ENCODE assay signal across 26 cellular contexts in genomic region chr10:94023909-94024308, GRCh38. TPM values are rescaled to one million over a fixed set of nuclear protein-coding genes. Genes with fewer than 3 reads are reported as not detected.
"Had no signal": no experiment of that assay in that cellular context is flagged by ENCODE, and none has a peak within 500 bp of the region (broad histone marks: within the 10 kb centered on the region; RNA-seq: fewer than 3 reads in every experiment).

No MANE protein-coding gene starts in this region.

- H3K36me3 ChIP-seq: adrenal gland, breast epithelium had no signal

- ATAC-seq: activated T-cell treated with anti-CD3 and anti-CD28 coated beads, Interleukin-2, amount 50 U/mL, for 72 hours; T-helper 17 cell had no signal

- H3K27me3 ChIP-seq: adrenal gland, breast epithelium had no signal

- H3K4me3 Mint-ChIP-seq: activated B cell treated with CpG ODN at 0.5 μM for 24 hours; activated CD4-positive, alpha-beta memory T cell treated with anti-CD3 and anti-CD28 coated beads, Interleukin-2, amount 10 ng/mL, durations not matched to agents 7 days and 5 days; activated naive CD4-positive, alpha-beta T cell treated with anti-CD3 and anti-CD28 coated beads, Interleukin-2, amount 10 ng/mL, durations not matched to agents 7 days and 5 days; activated naive CD8-positive, alpha-beta T cell treated with anti-CD3 and anti-CD28 coated beads, Interleukin-2, amount 10 ng/mL, durations not matched to agents 7 days and 5 days; activated T-cell treated with anti-CD3 and anti-CD28 coated beads, Interleukin-2, amount 50 U/mL, for 72 hours; T-helper 17 cell had no signal

- H3K4me3 ChIP-seq: adrenal gland, breast epithelium had no signal

- H3K27me3 Mint-ChIP-seq: activated CD4-positive, alpha-beta memory T cell treated with anti-CD3 and anti-CD28 coated beads, Interleukin-2, amount 10 ng/mL, durations not matched to agents 7 days and 5 days; activated naive CD4-positive, alpha-beta T cell treated with anti-CD3 and anti-CD28 coated beads, Interleukin-2, amount 10 ng/mL, durations not matched to agents 7 days and 5 days; T-helper 17 cell had no signal

- H3K27ac Mint-ChIP-seq: activated B cell treated with CpG ODN at 0.5 μM for 24 hours; activated CD4-positive, alpha-beta memory T cell treated with anti-CD3 and anti-CD28 coated beads, Interleukin-2, amount 10 ng/mL, durations not matched to agents 7 days and 5 days; activated naive CD4-positive, alpha-beta T cell treated with anti-CD3 and anti-CD28 coated beads, Interleukin-2, amount 10 ng/mL, durations not matched to agents 7 days and 5 days; activated naive CD8-positive, alpha-beta T cell treated with anti-CD3 and anti-CD28 coated beads, Interleukin-2, amount 10 ng/mL, durations not matched to agents 7 days and 5 days; activated T-cell treated with anti-CD3 and anti-CD28 coated beads, Interleukin-2, amount 50 U/mL, for 72 hours; activated T-helper 2 cell treated with anti-CD3 and anti-CD28 coated beads, Interferon-gamma antibody, Interleukin-2, Interleukin-4, amounts not matched to agents 10 μg/mL and 5 μg/mL and 100 μg/mL, durations not matched to agents 14 hours and 24 hours and 36 hours; T-helper 17 cell had no signal

- H3K4me1 Mint-ChIP-seq: activated B cell treated with CpG ODN at 0.5 μM for 24 hours; activated CD4-positive, alpha-beta memory T cell treated with anti-CD3 and anti-CD28 coated beads, Interleukin-2, amount 10 ng/mL, durations not matched to agents 7 days and 5 days; activated naive CD4-positive, alpha-beta T cell treated with anti-CD3 and anti-CD28 coated beads, Interleukin-2, amount 10 ng/mL, durations not matched to agents 7 days and 5 days; activated naive CD8-positive, alpha-beta T cell treated with anti-CD3 and anti-CD28 coated beads, Interleukin-2, amount 10 ng/mL, durations not matched to agents 7 days and 5 days; T-helper 17 cell had no signal

- H3K4me1 ChIP-seq: adrenal gland, breast epithelium had no signal

- H3K36me3 Mint-ChIP-seq: activated naive CD4-positive, alpha-beta T cell treated with anti-CD3 and anti-CD28 coated beads, Interleukin-2, amount 10 ng/mL, durations not matched to agents 7 days and 5 days; activated naive CD8-positive, alpha-beta T cell treated with anti-CD3 and anti-CD28 coated beads, Interleukin-2, amount 10 ng/mL, durations not matched to agents 7 days and 5 days had no signal

- DNase-seq: activated B cell treated with CpG ODN at 0.5 μM for 24 hours; activated CD4-positive, alpha-beta memory T cell treated with anti-CD3 and anti-CD28 coated beads, Interleukin-2, amount 10 ng/mL, durations not matched to agents 7 days and 5 days; activated CD4-positive, alpha-beta T cell treated with anti-CD3 and anti-CD28 coated beads for 1 hour; activated CD4-positive, alpha-beta T cell treated with anti-CD3 and anti-CD28 coated beads, Interleukin-2, amount 50 U/mL, for 1 hour; activated CD8-positive, alpha-beta memory T cell treated with anti-CD3 and anti-CD28 coated beads, Interleukin-2, amount 50 U/mL, for 4 hours; activated gamma-delta T cell treated with Interleukin-2 at 50 U/mL for 16 hours; activated naive CD4-positive, alpha-beta T cell treated with anti-CD3 and anti-CD28 coated beads, Interleukin-2, amount 10 ng/mL, durations not matched to agents 7 days and 5 days; activated naive CD8-positive, alpha-beta T cell treated with anti-CD3 and anti-CD28 coated beads, Interleukin-2, amount 10 ng/mL, durations not matched to agents 7 days and 5 days; activated T-cell treated with anti-CD3 and anti-CD28 coated beads, Interleukin-2, amount 50 U/mL, for 72 hours; adrenal gland; anterior cingulate cortex; caudate nucleus; Kasumi-1; KBM-7; NCI-H1048; NCI-H1417; NCI-H1930; NCI-H2171; NCI-H2227 treated with DMSO at 0.1 percent for 48 hours; NCI-H526; NCI-H82; SIG-M5; T-helper 17 cell; T-helper 9 cell had no signal

- H3K27ac ChIP-seq: adrenal gland, breast epithelium had no signal

RNA-seq across cellular contexts. Expression of gene PLCE1, which starts 30.2 kb away (rescaled TPM):
- total RNA-seq: activated B cell treated with CpG ODN at 0.5 μM for 24 hours; activated naive CD8-positive, alpha-beta T cell treated with anti-CD3 and anti-CD28 coated beads, Interleukin-2, amount 10 ng/mL, durations not matched to agents 7 days and 5 days had no signal
